In the genomic region with DNA sequence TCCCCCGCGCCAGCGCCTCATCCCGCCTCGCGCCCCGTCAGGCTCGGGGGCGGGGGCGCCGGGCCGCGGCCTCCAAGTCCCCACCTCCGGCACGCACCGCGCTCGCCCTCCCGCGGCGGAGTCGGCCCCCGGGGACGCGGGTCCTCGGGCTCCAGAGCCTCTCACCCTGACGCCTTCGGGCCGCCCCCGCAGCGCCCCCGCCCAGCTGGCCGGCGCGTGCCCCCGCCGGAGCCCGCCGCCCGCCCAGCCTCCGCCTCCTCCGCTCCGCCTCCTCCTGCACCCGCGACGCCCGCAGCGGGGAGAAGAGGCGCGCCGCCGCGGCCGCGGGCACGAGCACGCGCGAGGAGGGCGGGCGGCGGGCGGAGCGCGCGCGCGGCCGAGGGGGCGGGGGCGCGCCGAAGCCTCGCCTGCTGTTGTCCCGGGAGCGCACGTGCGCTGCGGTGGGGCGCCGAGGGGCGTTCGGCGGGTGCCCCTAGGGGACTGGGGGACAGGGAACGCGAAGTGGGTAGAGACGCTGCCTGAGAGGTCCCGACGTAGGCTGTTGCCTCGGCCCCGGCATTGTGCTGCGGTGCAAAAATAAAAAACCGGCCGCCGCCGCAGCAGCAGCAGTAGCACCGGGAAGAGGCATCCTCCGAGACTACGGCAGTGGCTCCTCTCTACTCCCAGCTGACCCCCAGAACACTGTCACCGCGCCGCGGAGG, we compare ENCODE assay signal across 7 cellular contexts.
DNase-seq lines count a peak whose midpoint lies in the region; ATAC-seq and TF ChIP-seq lines count a peak whose summit lies in the region.

No MANE protein-coding gene starts in this region.

- peaks cover 9% of the 10 kb centered on the region for H3K27me3 ChIP-seq in mononuclear cell (ENCODE audit: insufficient read depth, low read length)

- H3K4me3 ChIP-seq in epithelial cell of esophagus (ENCODE audit: low read length) (peak overlapping the region; percentile 62), mononuclear cell (ENCODE audit: low read length) (peak overlapping the region; percentile 42)

- peaks cover 29% of the 10 kb centered on the region for H3K4me1 ChIP-seq in mononuclear cell (ENCODE audit: insufficient read depth, low read length)

- DNase-seq in NCI-H526 (lab: John Stamatoyannopoulos, UW) (peak; percentile 83 to 99), activated T-cell treated with anti-CD3 and anti-CD28 coated beads for 24 hours (ENCODE audit: low read depth) (peak; percentile 49), epithelial cell of esophagus (ENCODE audit: low read depth) (peak; percentile 80)
- DNase-seq in stimulated activated CD8-positive, alpha-beta memory T cell treated with anti-CD3 and anti-CD28 coated beads, Interleukin-2, amount 100 ng/mL, for 1 hour (ENCODE audit: low read depth in 2 of 2), result peak; percentile 45 to 61

- no peak for TF ChIP-seq POLR2A in GM18505 (IDR thresholded peaks at IDR 0.05; ENCODE audit: borderline replicate concordance, extremely low read depth, insufficient read depth, insufficient read length)

- peak; percentile 64 for ATAC-seq in GM18505 (IDR thresholded peaks at IDR 0.05; ENCODE audit: unreplicated experiment)
- peak; percentile 76 for ATAC-seq in HG03280 (IDR thresholded peaks at IDR 0.05; ENCODE audit: unreplicated experiment)

- no peak for TF ChIP-seq CTCF in epithelial cell of esophagus (IDR thresholded peaks at IDR 0.05; ENCODE audit: insufficient read depth, low read depth, low read length, missing control alignments)

- no peaks in the 10 kb centered on the region for H3K9me3 ChIP-seq in mononuclear cell (ENCODE audit: low read depth, low read length)

Comparison
In these comparisons a context has a peak if more than half of its experiments do, and no peak if none do; other contexts are left out.
1. Peak in every context shown above with its lines: DNase-seq, ATAC-seq and H3K4me3 ChIP-seq.